In genomic region chr14:81427348-81428058, GRCh38 we compare ENCODE assay signal across 11 cellular contexts. TPM values are rescaled to one million over a fixed set of nuclear protein-coding genes. Genes with fewer than 3 reads are reported as not detected.
DNase-seq lines count a peak whose midpoint lies in the region; ATAC-seq and TF ChIP-seq lines count a peak whose summit lies in the region.
"Had no signal": no experiment of that assay in that cellular context is flagged by ENCODE, and none has a peak within 500 bp of the region (broad histone marks: within the 10 kb centered on the region; RNA-seq: fewer than 3 reads in every experiment).

No MANE protein-coding gene starts in this region.

- H3K4me1 ChIP-seq in mesendoderm (ENCODE audit: control insufficient read depth, low read depth, low read length): peaks cover 4% of the 10 kb centered on the region
- H3K4me1 ChIP-seq: BLaER1, prostate gland had no signal

- no peak overlapping the region for H2BK15ac ChIP-seq in mesendoderm (replicated peaks; ENCODE audit: low read depth)

- H3K4me2 ChIP-seq in mesendoderm (ENCODE audit: low read length): no peak overlapping the region
- H3K4me2 ChIP-seq: BLaER1 had no signal

- H3K18ac ChIP-seq in mesendoderm (ENCODE audit: low read length): no peak overlapping the region

- no peak overlapping the region for H2AK5ac ChIP-seq in mesendoderm (ENCODE audit: low read length)

- no peak for TF ChIP-seq POLR2A in GM18505 (IDR thresholded peaks at IDR 0.05; ENCODE audit: borderline replicate concordance, extremely low read depth, insufficient read depth, insufficient read length)

- H2BK5ac ChIP-seq in mesendoderm (ENCODE audit: low read length): no peak overlapping the region

- peak; percentile 14 for DNase-seq in COLO668 (lab: John Stamatoyannopoulos, UW; ENCODE audit: unreplicated experiment)
- DNase-seq in NCI-H2171 treated with DMSO at 0.1 percent for 48 hours (lab: John Stamatoyannopoulos, UW): peak; percentile 46
- peak; percentile 74 for DNase-seq in coronary artery (ENCODE audit: low spot score)
- DNase-seq in mesendoderm: peak; percentile 67
- DNase-seq in stimulated activated naive CD4-positive, alpha-beta T cell (lab: John Stamatoyannopoulos, UW): no peak
- DNase-seq in DMS53 (lab: John Stamatoyannopoulos, UW): no peak
- DNase-seq in glomerular visceral epithelial cell (ENCODE audit: extremely low spot score): no peak

- H3K79me2 ChIP-seq in mesendoderm (ENCODE audit: control insufficient read depth, insufficient read depth, low read length): peaks cover 10% of the 10 kb centered on the region

- H3K56ac ChIP-seq in mesendoderm (ENCODE audit: low read length): no peak overlapping the region

- H3K4ac ChIP-seq in mesendoderm (ENCODE audit: low read depth, low read length): no peak overlapping the region

- ATAC-seq in GM18505 (IDR thresholded peaks at IDR 0.05; ENCODE audit: unreplicated experiment): no peak
- ATAC-seq: GM12878 had no signal

- no CpG with 5 or more reads among the region's 8 CpGs for WGBS in mesendoderm (ENCODE audit: extremely low coverage, insufficient coverage, low lambda C conversion rate)

- H3K27ac ChIP-seq in coronary artery (peak overlapping the region in 1 of 2 donors; percentile 50), mesendoderm (ENCODE audit: low read depth, low read length) (no peak overlapping the region)
- H3K27ac ChIP-seq: BLaER1, prostate gland had no signal

- no peak overlapping the region for H2BK120ac ChIP-seq in mesendoderm (ENCODE audit: low read depth, low read length)

- no peaks in the 10 kb centered on the region for H3K79me1 ChIP-seq in mesendoderm (ENCODE audit: low read length)

- no peak overlapping the region for H4K5ac ChIP-seq in mesendoderm (ENCODE audit: low read length)

- H3K27me3 ChIP-seq in mesendoderm (ENCODE audit: insufficient read depth, low read length, poor library complexity): no peaks in the 10 kb centered on the region
- H3K27me3 ChIP-seq: BLaER1 had no signal

- H3K4me3 ChIP-seq in coronary artery: no peak overlapping the region
- H3K4me3 ChIP-seq in mesendoderm (ENCODE audit: low read length): no peak overlapping the region
- H3K4me3 ChIP-seq: BLaER1, GM12878, prostate gland had no signal

- no peak overlapping the region for H3K9ac ChIP-seq in mesendoderm (ENCODE audit: low read length)
- H3K9ac ChIP-seq: BLaER1 had no signal

- no peak for TF ChIP-seq CTCF in coronary artery (IDR thresholded peaks at IDR 0.05)

- H4K8ac ChIP-seq in mesendoderm (ENCODE audit: low read depth, low read length): no peak overlapping the region

- H3K36me3 ChIP-seq in mesendoderm (ENCODE audit: control insufficient read depth, insufficient read depth, low read length): no peaks in the 10 kb centered on the region
- H3K36me3 ChIP-seq: BLaER1, prostate gland had no signal

- H3K23ac ChIP-seq in mesendoderm (ENCODE audit: low read length): no peak overlapping the region

RNA-seq across cellular contexts. Expression of gene STON2, which starts 27.4 kb away (rescaled TPM):
- 11.3 TPM for polyA plus RNA-seq in mesendoderm (2013, experiment 1 of 2)
- polyA plus RNA-seq in mesendoderm (2013, experiment 2 of 2): 11.0 TPM

Comparison
In these comparisons a context has a peak if more than half of its experiments do, and no peak if none do; other contexts are left out.
1. DNase-seq: peak in COLO668 (single experiment), NCI-H2171 treated with DMSO at 0.1 percent for 48 hours (single experiment), coronary artery (single experiment) and mesendoderm (single experiment); none in stimulated activated naive CD4-positive, alpha-beta T cell (0 of 6), DMS53 (single experiment) and glomerular visceral epithelial cell (single experiment).